In genomic region chr5:14464101-14464500, GRCh38 we compare ENCODE assay signal across 15 cellular contexts.
A peak's percentile ranks its signal among the peaks of the same experiment; 100 is the strongest.
DNase-seq lines count a peak whose midpoint lies in the region; ATAC-seq and TF ChIP-seq lines count a peak whose summit lies in the region.
"Had no signal": no experiment of that assay in that cellular context is flagged by ENCODE, and none has a peak within 500 bp of the region (broad histone marks: within the 10 kb centered on the region; RNA-seq: fewer than 3 reads in every experiment).

No MANE protein-coding gene starts in this region.

- H3K79me2 ChIP-seq in ACC112 (ENCODE audit: control insufficient read depth, insufficient read depth, low read length, unreplicated experiment) = peaks cover 64% of the 10 kb centered on the region

- WGBS in lung, 2 donors = 58 to 66% methylated on average over 3 of the region's 3 CpGs

- no peaks in the 10 kb centered on the region for H3K9me3 ChIP-seq in lung (ENCODE audit: control insufficient read depth in 2 of 2, insufficient read depth in 1 of 2, low read length in 1 of 2)
- H3K9me3 ChIP-seq: pancreas had no signal

- in situ Hi-C loops in brain microvascular endothelial cell (cut with HindIII; ENCODE audit: low pct_ligation_motif_present, low sequenced_read_pairs) (no loop called here), KBM-7 (cut with MboI; ENCODE audit: low pct_unique_long_range_greater_than_20kb, low sequenced_read_pairs) (no loop called here)

- H3K27ac ChIP-seq in ACC112 (ENCODE audit: low read depth, low read length) (peak overlapping the region; percentile 52), brain microvascular endothelial cell (peak overlapping the region; percentile 5), lung (ENCODE audit: low read depth in 1 of 2, low read length in 1 of 2) (no peak overlapping the region)
- H3K27ac ChIP-seq: pancreas had no signal

- H3K27me3 ChIP-seq in ACC112 (ENCODE audit: insufficient read depth, low read length) (no peaks in the 10 kb centered on the region), brain microvascular endothelial cell (replicated peaks) (no peaks in the 10 kb centered on the region), lung (ENCODE audit: control insufficient read depth, insufficient read depth) (no peaks in the 10 kb centered on the region)
- H3K27me3 ChIP-seq: pancreas had no signal

- H2AFZ ChIP-seq in ACC112 (ENCODE audit: low read length, unreplicated experiment) = no peak overlapping the region

- ATAC-seq in lung (ENCODE audit: insufficient read depth, low FRiP score) = peak; percentile 3

- H3K36me3 ChIP-seq in ACC112 (ENCODE audit: insufficient read depth, low read length) = peaks cover 83% of the 10 kb centered on the region
- H3K36me3 ChIP-seq in brain microvascular endothelial cell (replicated peaks) = peaks cover 97% of the 10 kb centered on the region
- peaks cover 35 to 46% of the 10 kb centered on the region in 2 donors for H3K36me3 ChIP-seq in lung (ENCODE audit: control insufficient read depth in 2 of 2, insufficient read depth in 2 of 2, low read length in 2 of 2)

- DNase-seq in HuH-7 (ENCODE audit: low spot score) (peak; percentile 32), brain microvascular endothelial cell (no peak), lung (ENCODE audit: low spot score) (no peak), KBM-7 (no peak), Ammon's horn (ENCODE audit: low spot score) (no peak), NCI-H526 (lab: John Stamatoyannopoulos, UW) (no peak)
- DNase-seq in stimulated activated CD4-positive, alpha-beta T cell treated with anti-CD3 and anti-CD28 coated beads, Interleukin-4, amount 100 ng/mL, for 24 hours = no peak
- DNase-seq: activated CD4-positive, alpha-beta memory T cell treated with anti-CD3 and anti-CD28 coated beads, Interleukin-2, amount 10 ng/mL, durations not matched to agents 7 days and 5 days; AML-193; amniotic stem cell; NCI-H187 treated with DMSO at 0.1 percent for 48 hours; NK-92 treated with Interleukin-12 subunit alpha and Interleukin-12 subunit beta, amount 100 ng/mL, for 24 hours; pancreas; substantia nigra had no signal

- H3K4me3 ChIP-seq in ACC112 (ENCODE audit: low read depth, low read length) (no peak overlapping the region), brain microvascular endothelial cell (ENCODE audit: low read depth, low read length) (no peak overlapping the region), lung (no peak overlapping the region)
- H3K4me3 ChIP-seq: pancreas had no signal

- TF ChIP-seq CTCF in brain microvascular endothelial cell (IDR thresholded peaks at IDR 0.05; ENCODE audit: low read depth, low read length, missing control alignments) (no peak), lung (IDR thresholded peaks at IDR 0.05; ENCODE audit: control extremely low read depth, extremely low read depth) (no peak)

- H3K4me1 ChIP-seq in ACC112 (ENCODE audit: control insufficient read depth, insufficient read depth, low read length, unreplicated experiment) = peaks cover 19% of the 10 kb centered on the region
- H3K4me1 ChIP-seq in lung (ENCODE audit: control insufficient read depth in 2 of 2, insufficient read depth in 2 of 2, low read length in 2 of 2) = no peaks in the 10 kb centered on the region

Comparison
In these comparisons a context has a peak if more than half of its experiments do, and no peak if none do; other contexts are left out.
1. H3K27ac ChIP-seq: peak in ACC112 (single experiment) and brain microvascular endothelial cell (single experiment); none in lung (0 of 2).